Comparison of ENCODE assay signal across 13 cellular contexts in genomic region chr3:117603097-117603496, GRCh38.
DNase-seq lines count a peak whose midpoint lies in the region; ATAC-seq and TF ChIP-seq lines count a peak whose summit lies in the region.
"Had no signal": no experiment of that assay in that cellular context is flagged by ENCODE, and none has a peak within 500 bp of the region (broad histone marks: within the 10 kb centered on the region; RNA-seq: fewer than 3 reads in every experiment).

No MANE protein-coding gene starts in this region.

- ATAC-seq in GM18858 (IDR thresholded peaks at IDR 0.05; ENCODE audit: unreplicated experiment) = peak; percentile 68
- ATAC-seq in GM21723 (IDR thresholded peaks at IDR 0.05; ENCODE audit: unreplicated experiment) = peak; percentile 72
- ATAC-seq in HG03469 (IDR thresholded peaks at IDR 0.05; ENCODE audit: unreplicated experiment) = peak; percentile 57
- no peak for ATAC-seq in left colon
- ATAC-seq: Right ventricle myocardium inferior had no signal

- intact Hi-C loops in left colon (cut with DNase I, micrococcal nuclease) = no loop called here

- H3K4me3 ChIP-seq in foreskin fibroblast (ENCODE audit: low read depth in 1 of 2, low read length in 2 of 2) = no peak overlapping the region
- H3K4me3 ChIP-seq: HAP-1, lower lobe of right lung had no signal

- in situ Hi-C loops in ACHN (cut with HindIII; ENCODE audit: low pct_ligation_motif_present, low pct_unique_long_range_greater_than_20kb, low sequenced_read_pairs) = no loop called here

- DNase-seq in fibroblast of peridontal ligament (ENCODE audit: extremely low read depth) = peak; percentile 27
- no peak for DNase-seq in left colon
- DNase-seq in ACHN = no peak
- DNase-seq in activated T-cell treated with anti-CD3 and anti-CD28 coated beads for 4 hours = no peak
- DNase-seq in foreskin fibroblast = no peak
- DNase-seq: activated CD8-positive, alpha-beta memory T cell treated with anti-CD3 and anti-CD28 coated beads for 24 hours; lower lobe of right lung; stimulated activated naive CD4-positive, alpha-beta T cell treated with Interleukin-2 at 50 U/mL for 16 hours had no signal

- no peak for TF ChIP-seq CTCF in foreskin fibroblast (IDR thresholded peaks at IDR 0.05; ENCODE audit: low read depth, low read length)
